8 cellular contexts compared by ENCODE assay signal in genomic region chr18:24138884-24139616, GRCh38. TPM values are rescaled to one million over a fixed set of nuclear protein-coding genes. Genes with fewer than 3 reads are reported as not detected.
A peak's percentile ranks its signal among the peaks of the same experiment; 100 is the strongest.
DNase-seq lines count a peak whose midpoint lies in the region; TF ChIP-seq lines count a peak whose summit lies in the region.

Gene CABYR, plus strand, starts transcription at chr18:24139062. Its CDS starts 4,053 bp downstream, at chr18:24143115.

- peaks cover 32% of the 10 kb centered on the region for H3K4me1 Mint-ChIP-seq in HFFc6 (ENCODE audit: low read depth)
- H3K4me1 Mint-ChIP-seq in activated CD4-positive, alpha-beta T cell treated with anti-CD3 and anti-CD28 coated beads, Interleukin-2, amount 10 ng/mL, durations not matched to agents 7 days and 5 days = peaks cover 33% of the 10 kb centered on the region

- peak within 1 kb of the TSS; percentile 12 to 68 for H3K27ac ChIP-seq in coronary artery
- H3K27ac ChIP-seq in layer of hippocampus (ENCODE audit: low read depth, low read length) = peak within 1 kb of the TSS; percentile 80

- H3K4me3 ChIP-seq in coronary artery = peak within 1 kb of the TSS; percentile 81

- H3K4me3 Mint-ChIP-seq in HFFc6 = peak within 1 kb of the TSS; percentile 88
- peak within 1 kb of the TSS; percentile 77 for H3K4me3 Mint-ChIP-seq in activated CD4-positive, alpha-beta T cell treated with anti-CD3 and anti-CD28 coated beads, Interleukin-2, amount 10 ng/mL, durations not matched to agents 7 days and 5 days

- peak; percentile 81 for DNase-seq in GM10266 (ENCODE audit: extremely low spot score)
- DNase-seq in HFFc6 = peak; percentile 68
- DNase-seq in NCI-H2081 treated with DMSO at 0.1 percent for 48 hours (lab: John Stamatoyannopoulos, UW) = peak; percentile 51
- DNase-seq in activated CD4-positive, alpha-beta T cell treated with anti-CD3 and anti-CD28 coated beads, Interleukin-2, amount 10 ng/mL, durations not matched to agents 7 days and 5 days = peak; percentile 62
- DNase-seq in coronary artery (ENCODE audit: low spot score) = peak; percentile 82
- peak; percentile 55 to 63 for DNase-seq in stimulated activated CD4-positive, alpha-beta T cell treated with anti-CD3 and anti-CD28 coated beads, Interleukin-15, amount 100 ng/mL, for 48 hours (ENCODE audit: low read depth in 2 of 2)
- no peak for DNase-seq in RKO (ENCODE audit: low spot score)

- TF ChIP-seq CTCF in GM10266 (IDR thresholded peaks at IDR 0.05; ENCODE audit: control insufficient read depth, insufficient read depth, low read depth, missing control alignments) (no peak), HFFc6 (IDR thresholded peaks at IDR 0.05) (no peak), coronary artery (IDR thresholded peaks at IDR 0.05) (no peak)

- peak within 1 kb of the TSS; percentile 85 for H3K27ac Mint-ChIP-seq in HFFc6
- peak within 1 kb of the TSS; percentile 76 for H3K27ac Mint-ChIP-seq in activated CD4-positive, alpha-beta T cell treated with anti-CD3 and anti-CD28 coated beads, Interleukin-2, amount 10 ng/mL, durations not matched to agents 7 days and 5 days

- peaks cover 6% of the 10 kb centered on the region; the same call in 1 of the 2 replicates for H3K27me3 Mint-ChIP-seq in HFFc6 (ENCODE audit: insufficient read depth)
- H3K27me3 Mint-ChIP-seq in activated CD4-positive, alpha-beta T cell treated with anti-CD3 and anti-CD28 coated beads, Interleukin-2, amount 10 ng/mL, durations not matched to agents 7 days and 5 days = peaks cover 29% of the 10 kb centered on the region

- H3K27me3 ChIP-seq in layer of hippocampus (ENCODE audit: control insufficient read depth, insufficient read depth, low read length) = no peaks in the 10 kb centered on the region

- POLR2A ChIA-PET in activated CD4-positive, alpha-beta T cell treated with anti-CD3 and anti-CD28 coated beads, Interleukin-2, amount 10 ng/mL, durations not matched to agents 7 days and 5 days (lab: Charles Lee) = no interaction called here

- CTCF ChIA-PET in activated CD4-positive, alpha-beta T cell treated with anti-CD3 and anti-CD28 coated beads, Interleukin-2, amount 10 ng/mL, durations not matched to agents 7 days and 5 days (lab: Charles Lee) = interaction anchor here (1.0 kb wide), 1 partner anchor 43 kb away, joined by 3 read pairs; no protein-coding TSS in a partner anchor

- no peaks in the 10 kb centered on the region for H3K36me3 Mint-ChIP-seq in HFFc6 (ENCODE audit: low read depth)
- peaks cover 29% of the 10 kb centered on the region for H3K36me3 Mint-ChIP-seq in activated CD4-positive, alpha-beta T cell treated with anti-CD3 and anti-CD28 coated beads, Interleukin-2, amount 10 ng/mL, durations not matched to agents 7 days and 5 days (ENCODE audit: low read depth)

- no peaks in the 10 kb centered on the region for H3K9me3 Mint-ChIP-seq in HFFc6
- H3K9me3 Mint-ChIP-seq in activated CD4-positive, alpha-beta T cell treated with anti-CD3 and anti-CD28 coated beads, Interleukin-2, amount 10 ng/mL, durations not matched to agents 7 days and 5 days = no peaks in the 10 kb centered on the region

RNA-seq across cellular contexts. Expression of gene CABYR, which starts in this region (rescaled TPM):
- total RNA-seq in HFFc6 (2021; fragmentation: NEBNext Ultra II Directional; extraction: Animal tissue kit (Norgen Biotek cat#: 25700)) = 1 to 10 TPM; 1.2 to 3.6 (median 3.2) TPM
- total RNA-seq in activated CD4-positive, alpha-beta T cell treated with anti-CD3 and anti-CD28 coated beads, Interleukin-2, amount 10 ng/mL, durations not matched to agents 7 days and 5 days = 1 to 10 TPM; 1.3 TPM
